Comparison of ENCODE assay signal across 1 cellular context in the genomic region with DNA sequence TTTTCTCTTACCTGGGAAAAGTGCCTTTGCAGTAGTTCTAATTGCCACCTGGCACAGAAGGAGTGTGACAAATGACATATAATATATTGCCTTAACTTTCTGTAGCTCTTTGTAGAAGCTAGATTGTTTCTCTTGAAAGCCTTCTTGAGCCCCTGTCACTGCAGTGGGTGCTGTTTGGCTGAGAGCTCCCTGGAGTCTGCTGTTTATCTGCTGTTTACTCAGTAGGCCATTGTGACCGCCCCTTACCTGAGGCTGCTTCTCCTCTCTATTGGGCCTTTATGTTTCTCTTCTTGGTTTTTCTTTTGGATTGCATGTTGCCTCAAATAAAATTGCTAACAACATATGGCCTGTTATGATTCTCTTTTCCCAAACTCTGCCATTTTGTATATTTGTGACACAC.
TF ChIP-seq lines count a peak whose summit lies in the region.

No MANE protein-coding gene starts in this region.

TF ChIP-seq in HepG2, 621 proteins besides CTCF, POLR2A, EP300 and RAD21:
- TF ChIP-seq FOXK1 (CRISPR knock-in tag; IDR thresholded peaks at IDR 0.05; ENCODE audit: borderline replicate concordance, low read depth) (no peak), EHMT2 (IDR thresholded peaks at IDR 0.05; ENCODE audit: borderline replicate concordance, low read depth, low read length) (no peak), ZNF841 (CRISPR knock-in tag; IDR thresholded peaks at IDR 0.05; ENCODE audit: borderline replicate concordance) (no peak), ZNF331 (CRISPR knock-in tag; IDR thresholded peaks at IDR 0.05) (no peak), FOXA1 (IDR thresholded peaks at IDR 0.05) (no peak), FOXA1 (CRISPR knock-in tag; IDR thresholded peaks at IDR 0.05) (0 out of 2 replicates have a peak, but pooled peaks have one; percentile 8), KLF9 (CRISPR knock-in tag; IDR thresholded peaks at IDR 0.05; ENCODE audit: low read depth) (no peak), SP4 (CRISPR knock-in tag; IDR thresholded peaks at IDR 0.05) (no peak), FOXP1 (IDR thresholded peaks at IDR 0.05) (no peak), FOXP1 (CRISPR knock-in tag; IDR thresholded peaks at IDR 0.05) (0 out of 2 replicates have a peak, but pooled peaks have one; percentile 11), POLR2AphosphoS2 (IDR thresholded peaks at IDR 0.05; ENCODE audit: low read depth, low read length) (no peak), CHD2 (IDR thresholded peaks at IDR 0.05; ENCODE audit: low read depth, low read length) (no peak), ZNF317 (CRISPR knock-in tag; IDR thresholded peaks at IDR 0.05) (peak; percentile 80; the same call in 1 of the 2 replicates), ZNF143 (CRISPR knock-in tag; IDR thresholded peaks at IDR 0.05) (no peak)
- TF ChIP-seq, protein P1, sequence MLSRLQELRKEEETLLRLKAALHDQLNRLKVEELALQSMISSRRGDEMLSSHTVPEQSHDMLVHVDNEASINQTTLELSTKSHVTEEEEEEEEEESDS (CRISPR knock-in tag; IDR thresholded peaks at IDR 0.05; ENCODE audit: borderline replicate concordance), result no peak
- TF ChIP-seq, protein P2, sequence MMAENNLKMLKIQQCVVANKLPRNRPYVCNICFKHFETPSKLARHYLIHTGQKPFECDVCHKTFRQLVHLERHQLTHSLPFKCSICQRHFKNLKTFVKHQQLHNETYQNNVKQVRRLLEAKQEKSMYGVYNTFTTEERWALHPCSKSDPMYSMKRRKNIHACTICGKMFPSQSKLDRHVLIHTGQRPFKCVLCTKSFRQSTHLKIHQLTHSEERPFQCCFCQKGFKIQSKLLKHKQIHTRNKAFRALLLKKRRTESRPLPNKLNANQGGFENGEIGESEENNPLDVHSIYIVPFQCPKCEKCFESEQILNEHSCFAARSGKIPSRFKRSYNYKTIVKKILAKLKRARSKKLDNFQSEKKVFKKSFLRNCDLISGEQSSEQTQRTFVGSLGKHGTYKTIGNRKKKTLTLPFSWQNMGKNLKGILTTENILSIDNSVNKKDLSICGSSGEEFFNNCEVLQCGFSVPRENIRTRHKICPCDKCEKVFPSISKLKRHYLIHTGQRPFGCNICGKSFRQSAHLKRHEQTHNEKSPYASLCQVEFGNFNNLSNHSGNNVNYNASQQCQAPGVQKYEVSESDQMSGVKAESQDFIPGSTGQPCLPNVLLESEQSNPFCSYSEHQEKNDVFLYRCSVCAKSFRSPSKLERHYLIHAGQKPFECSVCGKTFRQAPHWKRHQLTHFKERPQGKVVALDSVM (CRISPR knock-in tag; IDR thresholded peaks at IDR 0.05), result no peak
